Comparison of ENCODE assay signal across 19 cellular contexts in genomic region chr3:149449100-149449654, GRCh38. TPM values are rescaled to one million over a fixed set of nuclear protein-coding genes. Genes with fewer than 3 reads are reported as not detected.
DNase-seq lines count a peak whose midpoint lies in the region; ATAC-seq and TF ChIP-seq lines count a peak whose summit lies in the region.
"Had no signal": no experiment of that assay in that cellular context is flagged by ENCODE, and none has a peak within 500 bp of the region (broad histone marks: within the 10 kb centered on the region; RNA-seq: fewer than 3 reads in every experiment).

No MANE protein-coding gene starts in this region.

- H3K4me2 ChIP-seq in mesenchymal stem cell (ENCODE audit: low read length, poor library complexity, severe bottlenecking), result no peak overlapping the region

- peaks cover 21% of the 10 kb centered on the region for H3K4me1 ChIP-seq in adipocyte (ENCODE audit: control insufficient read depth, insufficient read depth, low read length)
- peaks cover 7% of the 10 kb centered on the region for H3K4me1 ChIP-seq in mesenchymal stem cell (ENCODE audit: control insufficient read depth, insufficient read depth, low read depth, low read length)
- no peaks in the 10 kb centered on the region for H3K4me1 ChIP-seq in uterus

- H3K27me3 ChIP-seq in adipocyte (replicated peaks; ENCODE audit: control insufficient read depth, insufficient read depth, low read length) (no peaks in the 10 kb centered on the region), mesenchymal stem cell (ENCODE audit: control insufficient read depth in 1 of 2, insufficient read depth in 1 of 2, low read length in 2 of 2) (no peaks in the 10 kb centered on the region), uterus (no peaks in the 10 kb centered on the region)
- H3K27me3 ChIP-seq: thyroid gland had no signal

- intact Hi-C loops in Right ventricle myocardium superior (cut with DNase I), result no loop called here
- intact Hi-C loops in Right ventricle myocardium inferior (cut with DNase I), result no loop called here
- intact Hi-C loops in uterus (cut with DNase I; ENCODE audit: low total_unique reads), result no loop called here

- peaks cover 15% of the 10 kb centered on the region for H3K9me3 Mint-ChIP-seq in progenitor cell of endocrine pancreas (ENCODE audit: low read depth)

- H3K79me1 ChIP-seq in mesenchymal stem cell (replicated peaks; ENCODE audit: low read length, poor library complexity, severe bottlenecking), result no peaks in the 10 kb centered on the region

- H3K27me3 Mint-ChIP-seq in progenitor cell of endocrine pancreas, result no peaks in the 10 kb centered on the region

- peak; percentile 20 for ATAC-seq in Right ventricle myocardium superior (ENCODE audit: poor library complexity)
- no peak for ATAC-seq in Right ventricle myocardium inferior

- no peak overlapping the region for H3K27ac Mint-ChIP-seq in progenitor cell of endocrine pancreas
- H3K27ac Mint-ChIP-seq: activated CD4-positive, alpha-beta T cell treated with anti-CD3 and anti-CD28 coated beads, Interleukin-2, amount 10 ng/mL, durations not matched to agents 24 days and 14 days had no signal

- peak overlapping the region; percentile 85 for H3K27ac ChIP-seq in mesenchymal stem cell (ENCODE audit: low read length, poor library complexity, severe bottlenecking)
- peak overlapping the region; percentile 36 to 65 for H3K27ac ChIP-seq in uterus
- H3K27ac ChIP-seq: C4-2B, thyroid gland had no signal

- H3K4me3 ChIP-seq in adipocyte (ENCODE audit: low read length) (no peak overlapping the region), mesenchymal stem cell (ENCODE audit: insufficient read depth in 1 of 2, low read depth in 1 of 2, low read length in 2 of 2) (no peak overlapping the region), uterus (no peak overlapping the region)
- H3K4me3 ChIP-seq: thyroid gland had no signal

- no peak overlapping the region for H4K8ac ChIP-seq in mesenchymal stem cell (ENCODE audit: low read length)

- no peak overlapping the region for H3K23ac ChIP-seq in mesenchymal stem cell (ENCODE audit: low read length in 2 of 2)

- H3K36me3 ChIP-seq in adipocyte (ENCODE audit: control insufficient read depth, insufficient read depth, low read length, severe bottlenecking) (no peaks in the 10 kb centered on the region), mesenchymal stem cell (ENCODE audit: control insufficient read depth in 1 of 2, insufficient read depth in 2 of 2, low read depth in 1 of 2, low read length in 2 of 2) (no peaks in the 10 kb centered on the region), uterus (no peaks in the 10 kb centered on the region)
- H3K36me3 ChIP-seq: thyroid gland had no signal

- no peak overlapping the region for H3K4me3 Mint-ChIP-seq in progenitor cell of endocrine pancreas (ENCODE audit: low read depth)
- H3K4me3 Mint-ChIP-seq: activated CD4-positive, alpha-beta T cell treated with anti-CD3 and anti-CD28 coated beads, Interleukin-2, amount 10 ng/mL, durations not matched to agents 24 days and 14 days had no signal

- H2BK120ac ChIP-seq in mesenchymal stem cell (ENCODE audit: low read depth, low read length), result no peak overlapping the region

- H2BK5ac ChIP-seq in mesenchymal stem cell (ENCODE audit: low read depth, low read length, poor library complexity, severe bottlenecking), result peak overlapping the region; percentile 67

- peak overlapping the region; percentile 7 for H3K9ac ChIP-seq in adipocyte (ENCODE audit: low read length)
- H3K9ac ChIP-seq in mesenchymal stem cell (ENCODE audit: low read length), result peak overlapping the region; percentile 23

- H3K18ac ChIP-seq in mesenchymal stem cell (ENCODE audit: low read depth in 1 of 2, low read length in 2 of 2), result no peak overlapping the region

- H2BK12ac ChIP-seq in mesenchymal stem cell (ENCODE audit: low read length in 2 of 2), result no peak overlapping the region

- peaks cover 7% of the 10 kb centered on the region for H3K36me3 Mint-ChIP-seq in progenitor cell of endocrine pancreas (ENCODE audit: insufficient read depth)

- TF ChIP-seq CTCF in uterus (IDR thresholded peaks at IDR 0.05) (no peak), progenitor cell of endocrine pancreas (IDR thresholded peaks at IDR 0.05; ENCODE audit: unreplicated experiment) (no peak)

- H3K14ac ChIP-seq in mesenchymal stem cell (ENCODE audit: low read length in 2 of 2), result no peak overlapping the region

- DNase-seq in Right ventricle myocardium superior (no peak), Right ventricle myocardium inferior (ENCODE audit: missing footprints) (no peak), adipocyte (ENCODE audit: low read depth) (no peak), mesenchymal stem cell (no peak), uterus (no peak), progenitor cell of endocrine pancreas (ENCODE audit: low spot score, unreplicated experiment) (no peak), GOT3 (lab: John Stamatoyannopoulos, UW) (no peak)
- DNase-seq in activated naive CD4-positive, alpha-beta T cell (lab: John Stamatoyannopoulos, UW), result no peak
- DNase-seq: 8988T; activated effector memory CD4-positive, alpha-beta T cell treated with Interleukin-2 at 50 U/mL for 16 hours; NCI-H187 treated with DMSO at 0.1 percent for 48 hours; NK-92 treated with Interleukin-12 subunit alpha and Interleukin-12 subunit beta, amount 100 ng/mL, for 24 hours; stimulated activated naive CD4-positive, alpha-beta T cell; thyroid gland had no signal

- no peak for TF ChIP-seq POLR2A in uterus (IDR thresholded peaks at IDR 0.05)

- H3K4ac ChIP-seq in mesenchymal stem cell (ENCODE audit: low read depth in 1 of 2, low read length in 2 of 2), result no peak overlapping the region

- no peak overlapping the region for H2BK15ac ChIP-seq in mesenchymal stem cell (ENCODE audit: low read depth, poor library complexity, severe bottlenecking)

- H4K91ac ChIP-seq in mesenchymal stem cell (ENCODE audit: low read length), result no peak overlapping the region

- H3K4me1 Mint-ChIP-seq in progenitor cell of endocrine pancreas (ENCODE audit: low read depth), result peaks cover 3% of the 10 kb centered on the region
- H3K4me1 Mint-ChIP-seq: activated CD4-positive, alpha-beta T cell treated with anti-CD3 and anti-CD28 coated beads, Interleukin-2, amount 10 ng/mL, durations not matched to agents 24 days and 14 days had no signal

- peak overlapping the region; percentile 19 for H2AK5ac ChIP-seq in mesenchymal stem cell (ENCODE audit: low read length, severe bottlenecking)

- 100% methylated on average over 1 of the region's 4 CpGs for WGBS in mesenchymal stem cell

- H3K9me3 ChIP-seq in adipocyte (ENCODE audit: control insufficient read depth, low read length) (peaks cover 5% of the 10 kb centered on the region), mesenchymal stem cell (ENCODE audit: control insufficient read depth, low read length) (peaks cover 9% of the 10 kb centered on the region), uterus (no peaks in the 10 kb centered on the region)
- H3K9me3 ChIP-seq: thyroid gland had no signal

- no peak overlapping the region for H2AFZ ChIP-seq in mesenchymal stem cell (ENCODE audit: low read depth, low read length)

RNA-seq across cellular contexts. Expression of gene TM4SF4, which starts 25.3 kb away (rescaled TPM):
- not detected for total RNA-seq in Right ventricle myocardium superior
- total RNA-seq in Right ventricle myocardium inferior, result not detected
- 0.03 TPM for polyA plus RNA-seq in mesenchymal stem cell (2013, experiment 1 of 2)
- 0.03 TPM for polyA plus RNA-seq in mesenchymal stem cell (2013, experiment 2 of 2)
- total RNA-seq in uterus, result 1 to 10 TPM in 1 of 4 donors, not detected in 3; 5.6 TPM
- total RNA-seq in progenitor cell of endocrine pancreas, result 314 and 357 TPM in 2 replicates
- total RNA-seq: activated CD4-positive, alpha-beta T cell treated with anti-CD3 and anti-CD28 coated beads, Interleukin-2, amount 10 ng/mL, durations not matched to agents 24 days and 14 days; lower leg skin; sciatic nerve; T-helper 1 cell treated with Interleukin-12 subunit alpha and Interleukin-12 subunit beta and Interleukin-4 antibody, amounts not matched to agents 30 ng/mL and 1 ng/mL, for 36 hours had no signal

Comparison
In these comparisons a context has a peak if more than half of its experiments do, and no peak if none do; other contexts are left out.
1. RNA of gene TM4SF4, which starts 25.3 kb away (total RNA-seq): 314 to 357 TPM in progenitor cell of endocrine pancreas; not detected in Right ventricle myocardium superior (single experiment), not detected in Right ventricle myocardium inferior (single experiment) and 5.6 TPM in uterus; every median in the first group is over 10 times any median in the second.